Comparison of ENCODE assay signal across 8 cellular contexts in genomic region chr3:105837143-105837740, GRCh38. TPM values are rescaled to one million over a fixed set of nuclear protein-coding genes. Genes with fewer than 3 reads are reported as not detected.
A peak's percentile ranks its signal among the peaks of the same experiment; 100 is the strongest.
DNase-seq lines count a peak whose midpoint lies in the region; ATAC-seq, FAIRE-seq and TF ChIP-seq lines count a peak whose summit lies in the region.

No MANE protein-coding gene starts in this region.

- WGBS in suprapubic skin, result 74% methylated on average over 5 of the region's 5 CpGs
- WGBS in adrenal gland, 4 donors, result 31 to 53% (median 38%) methylated on average over 5 of the region's 5 CpGs

- H3K36me3 ChIP-seq in suprapubic skin (no peaks in the 10 kb centered on the region), adrenal gland (replicated peaks in 1 of 2) (no peaks in the 10 kb centered on the region)

- TF ChIP-seq POLR2A in suprapubic skin (IDR thresholded peaks at IDR 0.05) (no peak), adrenal gland (IDR thresholded peaks at IDR 0.05) (no peak)

- FAIRE-seq in endometrium (lab: Jason Lieb, UNC), result peak; percentile 18

- no peak for TF ChIP-seq EP300 in suprapubic skin (IDR thresholded peaks at IDR 0.05)

- DNase-seq in globus pallidus (ENCODE audit: low spot score) (no peak), NCI-H82 treated with DMSO at 0.1 percent for 48 hours (lab: John Stamatoyannopoulos, UW; ENCODE audit: unreplicated experiment) (no peak), suprapubic skin (ENCODE audit: low spot score in 2 of 2) (no peak), adrenal gland (no peak)

- H3K4me3 ChIP-seq in suprapubic skin, result no peak overlapping the region
- H3K4me3 ChIP-seq in adrenal gland, result no peak overlapping the region

- H3K4me1 ChIP-seq in suprapubic skin, result peaks cover 13% of the 10 kb centered on the region
- peaks cover 6 to 29% of the 10 kb centered on the region in 2 donors for H3K4me1 ChIP-seq in adrenal gland (replicated peaks in 1 of 2)

- H3K27ac ChIP-seq in suprapubic skin (no peak overlapping the region), adrenal gland (peak overlapping the region in 2 of 5 donors; percentile 2 to 9)

- no peak for TF ChIP-seq CTCF in suprapubic skin (IDR thresholded peaks at IDR 0.05)
- no peak for TF ChIP-seq CTCF in adrenal gland (IDR thresholded peaks at IDR 0.05)

- ATAC-seq in GM18498 (IDR thresholded peaks at IDR 0.05; ENCODE audit: unreplicated experiment), result peak; percentile 92
- peak; percentile 92 for ATAC-seq in GM21423 (IDR thresholded peaks at IDR 0.05; ENCODE audit: unreplicated experiment)
- peak; percentile 91 for ATAC-seq in HG03571 (IDR thresholded peaks at IDR 0.05; ENCODE audit: unreplicated experiment)

- H3K9me3 ChIP-seq in suprapubic skin, result no peaks in the 10 kb centered on the region
- H3K9me3 ChIP-seq in adrenal gland (replicated peaks in 1 of 3), result no peaks in the 10 kb centered on the region

- H3K27me3 ChIP-seq in suprapubic skin (no peaks in the 10 kb centered on the region), adrenal gland (no peaks in the 10 kb centered on the region)

- intact Hi-C loops in adrenal gland (cut with DNase I), result no loop called here

RNA-seq across cellular contexts. Expression of gene CBLB, which starts 31.6 kb away (rescaled TPM):
- total RNA-seq in suprapubic skin (10 to 100 TPM; 16.8 to 43.8 (median 25.2) TPM), adrenal gland (10 to 100 TPM; 23.4 to 58.9 (median 39.5) TPM)
- polyA plus RNA-seq in adrenal gland, result 10 to 100 TPM; 20.4 to 31.8 (median 27.9) TPM
